ENCODE assay signal across 32 cellular contexts in genomic region chr19:4935449-4935848, GRCh38. TPM values are rescaled to one million over a fixed set of nuclear protein-coding genes. Genes with fewer than 3 reads are reported as not detected.
"Had no signal": no experiment of that assay in that cellular context is flagged by ENCODE, and none has a peak within 500 bp of the region (broad histone marks: within the 10 kb centered on the region; RNA-seq: fewer than 3 reads in every experiment).

No MANE protein-coding gene starts in this region.

- H3K9me3 Mint-ChIP-seq: activated CD4-positive, alpha-beta T cell treated with anti-CD3 and anti-CD28 coated beads, Interleukin-2, amount 10 ng/mL, durations not matched to agents 24 days and 14 days; activated CD8-positive, alpha-beta T cell treated with anti-CD3 and anti-CD28 coated beads for 36 hours; activated naive CD8-positive, alpha-beta T cell treated with anti-CD3 and anti-CD28 coated beads for 36 hours; activated T-cell treated with anti-CD3 and anti-CD28 coated beads, Interleukin-2, amount 50 U/mL, for 72 hours; activated T-helper 17 cell treated with anti-CD3 and anti-CD28 coated beads, Interleukin-2, amount 50 U/mL, for 72 hours; central memory CD8-positive, alpha-beta T cell; T-helper 2 cell treated with Interferon-gamma antibody and Interleukin-4, amounts not matched to agents 5 μg/mL and 100 μg/mL, for 36 hours had no signal

- H3K9me3 ChIP-seq: ascending aorta had no signal

- H3K27me3 Mint-ChIP-seq: activated CD4-positive, alpha-beta T cell treated with anti-CD3 and anti-CD28 coated beads, Interleukin-2, amount 10 ng/mL, durations not matched to agents 24 days and 14 days; activated CD8-positive, alpha-beta T cell treated with anti-CD3 and anti-CD28 coated beads for 36 hours; activated naive CD8-positive, alpha-beta T cell treated with anti-CD3 and anti-CD28 coated beads for 36 hours; activated T-helper 17 cell treated with anti-CD3 and anti-CD28 coated beads, Interleukin-2, amount 50 U/mL, for 72 hours; central memory CD8-positive, alpha-beta T cell had no signal

- H3K4me1 Mint-ChIP-seq: activated T-helper 17 cell treated with anti-CD3 and anti-CD28 coated beads, Interleukin-2, amount 50 U/mL, for 72 hours; central memory CD8-positive, alpha-beta T cell had no signal

- H3K4me3 ChIP-seq: ascending aorta, cardiac muscle cell, PC-9 had no signal

- DNase-seq: activated CD4-positive, alpha-beta T cell treated with anti-CD3 and anti-CD28 coated beads, Interleukin-2, amount 10 ng/mL, durations not matched to agents 24 days and 14 days; activated CD4-positive, alpha-beta T cell treated with anti-CD3 and anti-CD28 coated beads, Interleukin-2, amount 50 U/mL, for 4 hours; activated CD8-positive, alpha-beta T cell treated with anti-CD3 and anti-CD28 coated beads for 36 hours; activated effector memory CD4-positive, alpha-beta T cell treated with anti-CD3 and anti-CD28 coated beads, Interleukin-2, amount 50 U/mL, for 16 hours; activated naive CD4-positive, alpha-beta T cell; activated naive CD4-positive, alpha-beta T cell treated with anti-CD3 and anti-CD28 coated beads, Interleukin-2, amount 50 U/mL, for 16 hours; activated naive CD8-positive, alpha-beta T cell treated with anti-CD3 and anti-CD28 coated beads for 36 hours; activated T-cell treated with anti-CD3 and anti-CD28 coated beads, Interleukin-2, amount 50 U/mL, for 1 hour; activated T-cell treated with anti-CD3 and anti-CD28 coated beads, Interleukin-2, amount 50 U/mL, for 72 hours; amygdala; MM.1S; MV-4-11; NCI-H1092; NCI-H1436 treated with DMSO at 0.1 percent for 48 hours; NCI-H1694 treated with DMSO at 0.1 percent for 48 hours; NCI-H2029; NCI-H345; NCI-H524 treated with DMSO at 0.1 percent for 48 hours; NK-92 treated with Interleukin-12 subunit alpha and Interleukin-12 subunit beta, amount 100 ng/mL, for 24 hours; PC-9; Right ventricle myocardium superior; SW 1271 had no signal

- H3K27me3 ChIP-seq: ascending aorta, cardiac muscle cell had no signal

- H3K4me3 Mint-ChIP-seq: activated CD4-positive, alpha-beta T cell treated with anti-CD3 and anti-CD28 coated beads, Interleukin-2, amount 10 ng/mL, durations not matched to agents 24 days and 14 days; activated CD8-positive, alpha-beta T cell treated with anti-CD3 and anti-CD28 coated beads for 36 hours; activated naive CD8-positive, alpha-beta T cell treated with anti-CD3 and anti-CD28 coated beads for 36 hours; activated T-cell treated with anti-CD3 and anti-CD28 coated beads, Interleukin-2, amount 50 U/mL, for 72 hours; activated T-helper 17 cell treated with anti-CD3 and anti-CD28 coated beads, Interleukin-2, amount 50 U/mL, for 72 hours; central memory CD8-positive, alpha-beta T cell; T-helper 2 cell treated with Interferon-gamma antibody and Interleukin-4, amounts not matched to agents 5 μg/mL and 100 μg/mL, for 36 hours had no signal

- ATAC-seq: activated CD8-positive, alpha-beta T cell treated with anti-CD3 and anti-CD28 coated beads for 36 hours; activated T-cell treated with anti-CD3 and anti-CD28 coated beads, Interleukin-2, amount 50 U/mL, for 72 hours; activated T-helper 17 cell treated with anti-CD3 and anti-CD28 coated beads, Interleukin-2, amount 50 U/mL, for 72 hours had no signal

- H3K27ac ChIP-seq: ascending aorta, cardiac muscle cell, PC-9 had no signal

- H3K36me3 ChIP-seq: ascending aorta, cardiac muscle cell had no signal

- FAIRE-seq: RCC 7860, TTC549 had no signal

- H3K27ac Mint-ChIP-seq: activated CD4-positive, alpha-beta T cell treated with anti-CD3 and anti-CD28 coated beads, Interleukin-2, amount 10 ng/mL, durations not matched to agents 24 days and 14 days; activated CD8-positive, alpha-beta T cell treated with anti-CD3 and anti-CD28 coated beads for 36 hours; activated T-cell treated with anti-CD3 and anti-CD28 coated beads, Interleukin-2, amount 50 U/mL, for 72 hours; activated T-helper 17 cell treated with anti-CD3 and anti-CD28 coated beads, Interleukin-2, amount 50 U/mL, for 72 hours had no signal

- H3K4me1 ChIP-seq: ascending aorta had no signal

RNA-seq across cellular contexts. Expression of gene ARRDC5, which starts 32.8 kb away (rescaled TPM):
- total RNA-seq: cardiac muscle cell, LHCN-M2, NCI-H460, OCI-LY7, PC-9, Right ventricle myocardium superior had no signal
- polyA plus RNA-seq: cardiac muscle cell had no signal
